Comparison of ENCODE assay signal across 8 cellular contexts in genomic region chr6:73521351-73522254, GRCh38. TPM values are rescaled to one million over a fixed set of nuclear protein-coding genes. Genes with fewer than 3 reads are reported as not detected.
DNase-seq lines count a peak whose midpoint lies in the region; ATAC-seq and TF ChIP-seq lines count a peak whose summit lies in the region.

No MANE protein-coding gene starts in this region.

- peaks cover 24% of the 10 kb centered on the region for H3K4me1 Mint-ChIP-seq in activated T-cell treated with anti-CD3 and anti-CD28 coated beads, Interleukin-2, amount 50 U/mL, for 4 hours (ENCODE audit: low read depth)

- H3K4me3 Mint-ChIP-seq in activated T-cell treated with anti-CD3 and anti-CD28 coated beads, Interleukin-2, amount 50 U/mL, for 4 hours = peak overlapping the region; percentile 98

- H3K4me1 ChIP-seq in neuron (ENCODE audit: insufficient read depth, low read length) (peaks cover 24% of the 10 kb centered on the region), transverse colon (peaks cover 13 to 48% (median 31%) of the 10 kb centered on the region in 4 donors)

- H3K27me3 ChIP-seq in neuron (ENCODE audit: insufficient read depth, low read length) (no peaks in the 10 kb centered on the region), transverse colon (no peaks in the 10 kb centered on the region)

- H2AFZ ChIP-seq in neuron (ENCODE audit: low read depth, low read length) = peak overlapping the region; percentile 100

- intact Hi-C loops in transverse colon (cut with DNase I; ENCODE audit: low total_unique reads) = loop anchor here (10.0 kb wide), 1 partner anchor 63 kb away; no protein-coding TSS in a partner anchor

- in situ Hi-C loops in transverse colon (cut with MboI; ENCODE audit: low pct_ligation_motif_present in 1 of 4, low pct_unique_long_range_greater_than_20kb in 1 of 4, low sequenced_read_pairs in 3 of 4) = loop anchor here in 3 of 4 donors (10.0 to 25.0 kb wide), 2 partner anchors 53 to 91 kb away; no protein-coding TSS in a partner anchor

- ATAC-seq in GM19328 (IDR thresholded peaks at IDR 0.05; ENCODE audit: unreplicated experiment) (peak; percentile 33), HG03432 (IDR thresholded peaks at IDR 0.05; ENCODE audit: unreplicated experiment) (peak; percentile 43)
- ATAC-seq in activated T-cell treated with anti-CD3 and anti-CD28 coated beads, Interleukin-2, amount 50 U/mL, for 4 hours = peak; percentile 41 to 51

- DNase-seq in CD1c-positive myeloid dendritic cell (ENCODE audit: extremely low spot score) = peak; percentile 85
- peak; percentile 90 for DNase-seq in NCI-H774 (lab: John Stamatoyannopoulos, UW)
- peak; percentile 65 for DNase-seq in activated T-cell treated with anti-CD3 and anti-CD28 coated beads, Interleukin-2, amount 50 U/mL, for 4 hours
- peak; percentile 67 for DNase-seq in fibroblast of the conjunctiva (ENCODE audit: low read depth)
- DNase-seq in transverse colon = no peak

- no peak for TF ChIP-seq POLR2A in transverse colon (IDR thresholded peaks at IDR 0.05)

- H3K36me3 ChIP-seq in neuron (ENCODE audit: insufficient read depth, low read length) = peaks cover 29% of the 10 kb centered on the region
- H3K36me3 ChIP-seq in transverse colon = peaks cover 0 to 19% (median 5%) of the 10 kb centered on the region in 4 donors

- TF ChIP-seq EP300 in transverse colon (IDR thresholded peaks at IDR 0.05; ENCODE audit: low read depth) = peak; percentile 1

- no peaks in the 10 kb centered on the region for H3K27me3 Mint-ChIP-seq in activated T-cell treated with anti-CD3 and anti-CD28 coated beads, Interleukin-2, amount 50 U/mL, for 4 hours (ENCODE audit: low read depth)

- WGBS in transverse colon (ENCODE audit: low coverage in 1 of 2), 2 donors = 0 to 1% methylated on average over 13 to 32 of the region's 38 CpGs

- no peak for TF ChIP-seq CTCF in transverse colon (IDR thresholded peaks at IDR 0.05)

- H3K9me3 ChIP-seq in neuron (ENCODE audit: low read length) (no peaks in the 10 kb centered on the region), transverse colon (no peaks in the 10 kb centered on the region)

- peak overlapping the region; percentile 97 to 100 (median 99) for H3K27ac ChIP-seq in transverse colon

- peaks cover 40% of the 10 kb centered on the region for H3K36me3 Mint-ChIP-seq in activated T-cell treated with anti-CD3 and anti-CD28 coated beads, Interleukin-2, amount 50 U/mL, for 4 hours (ENCODE audit: insufficient read depth)

- H3K4me3 ChIP-seq in neuron (ENCODE audit: low read length) (peak overlapping the region; percentile 86), transverse colon (peak overlapping the region; percentile 39 to 79 (median 78))

- H3K9me3 Mint-ChIP-seq in activated T-cell treated with anti-CD3 and anti-CD28 coated beads, Interleukin-2, amount 50 U/mL, for 4 hours = no peaks in the 10 kb centered on the region

RNA-seq across cellular contexts. Expression of gene EEF1A1, which starts 0.8 kb away (rescaled TPM):
- total RNA-seq in activated T-cell treated with anti-CD3 and anti-CD28 coated beads, Interleukin-2, amount 50 U/mL, for 4 hours = over 10,000 TPM; 10,240 to 10,910 (median 10,363) TPM
- 1,000 to 10,000 TPM; 2,654 to 8,743 (median 5,443) TPM for total RNA-seq in transverse colon
